Comparison of ENCODE assay signal across 8 cellular contexts in the genomic region with DNA sequence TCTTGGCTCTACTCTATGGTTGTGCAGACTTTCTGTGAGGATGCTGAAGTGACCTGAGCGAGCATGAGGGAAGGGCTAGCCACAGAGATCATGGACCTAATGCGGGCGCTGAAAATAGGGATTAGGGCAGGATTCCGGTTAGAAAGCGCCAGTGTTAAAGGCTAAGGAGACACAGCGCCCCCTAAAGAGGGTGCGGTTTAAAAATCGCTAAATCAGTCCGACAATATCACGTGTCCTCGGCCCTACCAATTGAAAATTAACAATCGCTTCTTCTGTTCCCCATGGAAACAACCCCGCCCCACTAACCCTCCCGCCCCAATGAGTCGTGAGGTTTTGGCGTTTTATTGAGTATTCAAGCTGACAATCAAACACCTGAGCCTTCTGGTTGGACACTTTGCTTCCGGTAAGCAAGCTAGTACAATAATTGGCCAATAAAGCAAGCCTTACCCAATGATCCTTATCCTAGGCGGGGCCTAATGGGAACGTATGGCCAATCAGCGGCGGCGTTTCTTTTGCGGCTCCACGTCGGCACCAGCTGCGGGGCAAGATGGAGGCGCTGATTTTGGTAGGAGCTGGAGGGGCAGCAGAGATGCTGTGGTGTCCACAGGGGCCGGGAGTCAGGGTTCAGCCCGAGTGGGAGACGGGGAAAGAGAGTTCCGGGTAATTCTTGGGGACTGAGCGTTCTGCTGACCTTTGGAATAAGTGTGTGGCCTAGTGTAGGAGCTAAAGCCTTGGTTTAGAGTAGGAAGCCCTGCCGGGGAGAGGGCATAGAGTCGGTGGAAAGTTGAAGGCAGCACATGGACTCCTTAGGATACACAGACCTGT. TPM values are rescaled to one million over a fixed set of nuclear protein-coding genes. Genes with fewer than 3 reads are reported as not detected.
DNase-seq lines count a peak whose midpoint lies in the region; ATAC-seq and TF ChIP-seq lines count a peak whose summit lies in the region.

A gene with protein sequence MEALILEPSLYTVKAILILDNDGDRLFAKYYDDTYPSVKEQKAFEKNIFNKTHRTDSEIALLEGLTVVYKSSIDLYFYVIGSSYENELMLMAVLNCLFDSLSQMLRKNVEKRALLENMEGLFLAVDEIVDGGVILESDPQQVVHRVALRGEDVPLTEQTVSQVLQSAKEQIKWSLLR (plus strand): TSS at position 515 of the 825 bp plus-strand sequence. CDS start 33 bp downstream, at position 548.

- DNase-seq in AG08395 (ENCODE audit: low spot score) (peak; percentile 98), NCI-H2196 treated with DMSO at 0.1 percent for 48 hours (lab: John Stamatoyannopoulos, UW; ENCODE audit: unreplicated experiment) (peak; percentile 99), breast epithelium (ENCODE audit: low spot score in 2 of 2) (peak; percentile 93 to 99)

- no peaks in the 10 kb centered on the region for H3K36me3 ChIP-seq in breast epithelium
- no peaks in the 10 kb centered on the region for H3K36me3 ChIP-seq in iPS-20b (ENCODE audit: insufficient read depth, low read depth, low read length)

- TF ChIP-seq POLR2A in breast epithelium (IDR thresholded peaks at IDR 0.05) = peak; percentile 80

- intact Hi-C loops in breast epithelium (cut with DNase I; ENCODE audit: low total_unique reads) = no loop called here

- H3K9ac ChIP-seq in iPS-20b (ENCODE audit: low read depth, low read length) = peak within 1 kb of the TSS; percentile 97

- TF ChIP-seq CTCF in VCaP (conservative IDR thresholded peaks at IDR 0.05) (peak; percentile 89), breast epithelium (IDR thresholded peaks at IDR 0.05) (peak; percentile 7 to 57 (median 53))

- H3K27ac ChIP-seq in VCaP = peak within 1 kb of the TSS; percentile 86
- peak within 1 kb of the TSS; percentile 88 to 89 for H3K27ac ChIP-seq in breast epithelium
- H3K27ac ChIP-seq in iPS-20b (ENCODE audit: low read length) = no peak within 1 kb of the TSS
- peak within 1 kb of the TSS in 20 of 21 experiments; percentile 68 to 96 (median 87) for H3K27ac ChIP-seq in skin epidermis

- H3K4me1 ChIP-seq in breast epithelium (no peaks in the 10 kb centered on the region), iPS-20b (ENCODE audit: insufficient read depth, low read length) (peaks cover 3% of the 10 kb centered on the region)

- H3K27me3 ChIP-seq in breast epithelium (no peaks in the 10 kb centered on the region), iPS-20b (ENCODE audit: insufficient read depth, low read length) (no peaks in the 10 kb centered on the region)

- H3K4me3 ChIP-seq in breast epithelium (peak within 1 kb of the TSS; percentile 59 to 84 (median 63)), iPS-20b (ENCODE audit: low read length) (peak within 1 kb of the TSS; percentile 98), skin epidermis (peak within 1 kb of the TSS; percentile 46 to 80 (median 70))

- peak; percentile 99 for ATAC-seq in GM18873 (IDR thresholded peaks at IDR 0.05; ENCODE audit: low FRiP score, unreplicated experiment)
- ATAC-seq in HG03139 (IDR thresholded peaks at IDR 0.05; ENCODE audit: unreplicated experiment) = peak; percentile 98

- H3K9me3 ChIP-seq in breast epithelium (no peaks in the 10 kb centered on the region), iPS-20b (ENCODE audit: insufficient read depth, low read depth, low read length) (no peaks in the 10 kb centered on the region)

RNA-seq across cellular contexts. Expression of the gene that starts here (rescaled TPM):
- 100 to 1,000 TPM in 1 of 3 donors, 10 to 100 TPM in 2; 70.9 to 109 (median 90.1) TPM for total RNA-seq in breast epithelium
